ENCODE assay signal across 8 cellular contexts in genomic region chr9:4298255-4299005, GRCh38. TPM values are rescaled to one million over a fixed set of nuclear protein-coding genes. Genes with fewer than 3 reads are reported as not detected.
DNase-seq lines count a peak whose midpoint lies in the region; ATAC-seq, FAIRE-seq and TF ChIP-seq lines count a peak whose summit lies in the region.

No MANE protein-coding gene starts in this region.

- peak overlapping the region; percentile 24 for H3K27ac Mint-ChIP-seq in T-helper 17 cell

- H3K27ac ChIP-seq in layer of hippocampus (ENCODE audit: low read depth, low read length) = peak overlapping the region; percentile 86

- no peaks in the 10 kb centered on the region for H3K27me3 ChIP-seq in layer of hippocampus (ENCODE audit: control insufficient read depth, insufficient read depth, low read length)

- H3K4me1 Mint-ChIP-seq in T-helper 17 cell = peaks cover 16% of the 10 kb centered on the region

- FAIRE-seq in GM12891 (lab: Jason Lieb, UNC) = no peak

- TF ChIP-seq POLR2A in GM12891 (IDR thresholded peaks at IDR 0.05; ENCODE audit: low read depth, low read length) = no peak

- TF ChIP-seq CTCF in cardiac fibroblast (IDR thresholded peaks at IDR 0.05; ENCODE audit: low read depth, low read length) = peak; percentile 11

- peak overlapping the region; percentile 80 to 88 for H3K4me3 ChIP-seq in cardiac fibroblast (replicated peaks in 1 of 2; ENCODE audit: low read depth in 2 of 2, low read length in 2 of 2)

- ATAC-seq in HG02938 (IDR thresholded peaks at IDR 0.05; ENCODE audit: unreplicated experiment) = peak; percentile 31
- peak; percentile 26 for ATAC-seq in T-helper 17 cell

- H3K9me3 ChIP-seq in T-helper 17 cell (ENCODE audit: control insufficient read depth, low read length, poor library complexity, severe bottlenecking) = no peaks in the 10 kb centered on the region

- peak; percentile 35 for DNase-seq in GM12891 (ENCODE audit: insufficient read length, low spot score)
- DNase-seq in T-helper 17 cell = peak in 1 of 3 donors; percentile 4
- peak in 1 of 2 donors; percentile 61 for DNase-seq in cardiac fibroblast (ENCODE audit: low read depth in 2 of 2)
- DNase-seq in stimulated activated CD4-positive, alpha-beta T cell treated with anti-CD3 and anti-CD28 coated beads, Interleukin-2, amount 100 ng/mL, for 4 hours (ENCODE audit: low read depth) = peak; percentile 29
- no peak for DNase-seq in NCI-H187 (lab: John Stamatoyannopoulos, UW)
- no peak for DNase-seq in NCI-H128 (lab: John Stamatoyannopoulos, UW; ENCODE audit: unreplicated experiment)

- peaks cover 70% of the 10 kb centered on the region for H3K27me3 Mint-ChIP-seq in T-helper 17 cell

- peak overlapping the region; percentile 97 for H3K4me3 Mint-ChIP-seq in T-helper 17 cell

- no peaks in the 10 kb centered on the region for H3K36me3 Mint-ChIP-seq in T-helper 17 cell (ENCODE audit: low read depth)

TF ChIP-seq in GM12891, 5 proteins besides CTCF, POLR2A, EP300 and RAD21:
- no peak for TF ChIP-seq TAF1 (IDR thresholded peaks at IDR 0.05; ENCODE audit: low read depth, low read length)
- TF ChIP-seq POU2F2 (IDR thresholded peaks at IDR 0.05; ENCODE audit: low read depth, low read length) = no peak
- TF ChIP-seq PAX5 (IDR thresholded peaks at IDR 0.05; ENCODE audit: insufficient read depth, low read length, severe bottlenecking) = no peak
- TF ChIP-seq POLR2AphosphoS5 (IDR thresholded peaks at IDR 0.05; ENCODE audit: low read depth, low read length) = no peak
- TF ChIP-seq SPI1 (IDR thresholded peaks at IDR 0.05; ENCODE audit: low read depth, low read length) = no peak

RNA-seq across cellular contexts. Expression of gene GLIS3, which starts 1.4 kb away (rescaled TPM):
- 0.14 TPM for polyA plus RNA-seq in GM12891 (2012; ENCODE audit: low read depth, missing spikeins)
- 1 to 10 TPM; 1.3 to 2.1 TPM for total RNA-seq in T-helper 17 cell

Comparison
In these comparisons a context has a peak if more than half of its experiments do, and no peak if none do; other contexts are left out.
1. DNase-seq: peak in GM12891 (single experiment) and stimulated activated CD4-positive, alpha-beta T cell treated with anti-CD3 and anti-CD28 coated beads, Interleukin-2, amount 100 ng/mL, for 4 hours (single experiment); none in NCI-H187 (0 of 2) and NCI-H128 (single experiment).